Comparison of ENCODE assay signal across 21 cellular contexts in genomic region chr10:103467391-103467790, GRCh38. TPM values are rescaled to one million over a fixed set of nuclear protein-coding genes. Genes with fewer than 3 reads are reported as not detected.
DNase-seq lines count a peak whose midpoint lies in the region; ATAC-seq lines count a peak whose summit lies in the region.
"Had no signal": no experiment of that assay in that cellular context is flagged by ENCODE, and none has a peak within 500 bp of the region (broad histone marks: within the 10 kb centered on the region; RNA-seq: fewer than 3 reads in every experiment).

No MANE protein-coding gene starts in this region.

- POLR2A ChIA-PET in CD4-positive, alpha-beta memory T cell (lab: Charles Lee; ENCODE audit: partially characterized antibody), result no interaction called here
- POLR2A ChIA-PET in activated naive CD8-positive, alpha-beta T cell treated with anti-CD3 and anti-CD28 coated beads, Interleukin-2, amount 10 ng/mL, durations not matched to agents 7 days and 5 days (lab: Charles Lee), result interaction anchor here (7.4 kb wide), 1 partner anchor 15 kb away, joined by 89 read pairs; the partner anchor contains the start of gene CALHM2

- intact Hi-C loops in CD4-positive, alpha-beta memory T cell (cut with micrococcal nuclease), result no loop called here

- peak overlapping the region in 2 of 8 donors; percentile 8 to 44 for H3K4me3 Mint-ChIP-seq in CD4-positive, alpha-beta memory T cell
- H3K4me3 Mint-ChIP-seq in activated naive CD8-positive, alpha-beta T cell treated with anti-CD3 and anti-CD28 coated beads, Interleukin-2, amount 10 ng/mL, durations not matched to agents 7 days and 5 days, result peak overlapping the region; percentile 6

- no peaks in the 10 kb centered on the region for H3K9me3 Mint-ChIP-seq in CD4-positive, alpha-beta memory T cell
- no peaks in the 10 kb centered on the region for H3K9me3 Mint-ChIP-seq in activated naive CD8-positive, alpha-beta T cell treated with anti-CD3 and anti-CD28 coated beads, Interleukin-2, amount 10 ng/mL, durations not matched to agents 7 days and 5 days
- H3K9me3 Mint-ChIP-seq: activated T-helper 2 cell treated with anti-CD3 and anti-CD28 coated beads, Interferon-gamma antibody, Interleukin-2, Interleukin-4, amounts not matched to agents 10 μg/mL and 5 μg/mL and 100 μg/mL, durations not matched to agents 14 hours and 24 hours and 36 hours; naive B cell had no signal

- H3K4me1 ChIP-seq in CD4-positive, alpha-beta memory T cell (ENCODE audit: insufficient read depth, low read length), result peaks cover 33% of the 10 kb centered on the region

- H3K36me3 Mint-ChIP-seq in CD4-positive, alpha-beta memory T cell, result no peaks in the 10 kb centered on the region
- peaks cover 11% of the 10 kb centered on the region for H3K36me3 Mint-ChIP-seq in activated naive CD8-positive, alpha-beta T cell treated with anti-CD3 and anti-CD28 coated beads, Interleukin-2, amount 10 ng/mL, durations not matched to agents 7 days and 5 days
- H3K36me3 Mint-ChIP-seq: naive B cell had no signal

- H3K36me3 ChIP-seq in CD4-positive, alpha-beta memory T cell (ENCODE audit: insufficient read depth, low read length), result no peaks in the 10 kb centered on the region
- H3K36me3 ChIP-seq: left lung had no signal

- peak in 1 of 5 donors; percentile 12 for DNase-seq in CD4-positive, alpha-beta memory T cell
- DNase-seq in activated naive CD8-positive, alpha-beta T cell treated with anti-CD3 and anti-CD28 coated beads, Interleukin-2, amount 10 ng/mL, durations not matched to agents 7 days and 5 days, result no peak
- DNase-seq in NCI-H2196 treated with DMSO at 0.1 percent for 48 hours (lab: John Stamatoyannopoulos, UW; ENCODE audit: unreplicated experiment) (no peak), NCI-H2107 (lab: John Stamatoyannopoulos, UW) (no peak)
- DNase-seq: activated CD4-positive, alpha-beta T cell treated with anti-CD3 and anti-CD28 coated beads, Interleukin-2, amount 50 U/mL, for 1 hour; DMS79; dorsolateral prefrontal cortex; hypothalamus; KBM-7; left lung; naive B cell; NCI-H1930; NCI-H748 treated with DMSO at 0.1 percent for 48 hours; T-helper 9 cell had no signal

- CTCF ChIA-PET in CD4-positive, alpha-beta memory T cell (lab: Charles Lee; ENCODE audit: partially characterized antibody), result interaction anchor here (0.8 kb wide), 1 partner anchor 51 kb away, joined by 3 read pairs; no protein-coding TSS in a partner anchor

- no peaks in the 10 kb centered on the region for H3K27me3 ChIP-seq in CD4-positive, alpha-beta memory T cell (ENCODE audit: insufficient read depth, low read length)
- H3K27me3 ChIP-seq: dorsolateral prefrontal cortex had no signal

- ATAC-seq in GM18907 (IDR thresholded peaks at IDR 0.05; ENCODE audit: unreplicated experiment) (peak; percentile 41), HG03342 (IDR thresholded peaks at IDR 0.05; ENCODE audit: unreplicated experiment) (peak; percentile 23), esophagus mucosa (no peak)
- ATAC-seq in activated naive CD8-positive, alpha-beta T cell treated with anti-CD3 and anti-CD28 coated beads, Interleukin-2, amount 10 ng/mL, durations not matched to agents 7 days and 5 days (ENCODE audit: low read depth), result no peak
- no peak for ATAC-seq in activated CD4-positive, CD25-positive, alpha-beta regulatory T cell treated with anti-CD3 and anti-CD28 coated beads, Interleukin-2, amount 50 U/mL, for 24 hours
- ATAC-seq: left lung had no signal

- H3K27ac Mint-ChIP-seq in CD4-positive, alpha-beta memory T cell, result peak overlapping the region in 4 of 7 donors; percentile 14 to 66 (median 41)
- H3K27ac Mint-ChIP-seq in activated naive CD8-positive, alpha-beta T cell treated with anti-CD3 and anti-CD28 coated beads, Interleukin-2, amount 10 ng/mL, durations not matched to agents 7 days and 5 days, result peak overlapping the region; percentile 15
- H3K27ac Mint-ChIP-seq: activated T-helper 2 cell treated with anti-CD3 and anti-CD28 coated beads, Interferon-gamma antibody, Interleukin-2, Interleukin-4, amounts not matched to agents 10 μg/mL and 5 μg/mL and 100 μg/mL, durations not matched to agents 14 hours and 24 hours and 36 hours had no signal

- no peak overlapping the region for H3K27ac ChIP-seq in CD4-positive, alpha-beta memory T cell (ENCODE audit: low read depth, low read length)
- H3K27ac ChIP-seq: dorsolateral prefrontal cortex, left lung, RWPE1 had no signal

- peaks cover 27 to 52% (median 40%) of the 10 kb centered on the region in 4 donors for H3K4me1 Mint-ChIP-seq in CD4-positive, alpha-beta memory T cell
- H3K4me1 Mint-ChIP-seq in activated naive CD8-positive, alpha-beta T cell treated with anti-CD3 and anti-CD28 coated beads, Interleukin-2, amount 10 ng/mL, durations not matched to agents 7 days and 5 days, result peaks cover 53% of the 10 kb centered on the region

- H3K4me3 ChIP-seq in CD4-positive, alpha-beta memory T cell (ENCODE audit: low read length in 2 of 2), result no peak overlapping the region
- H3K4me3 ChIP-seq: dorsolateral prefrontal cortex, left lung had no signal

- H3K27me3 Mint-ChIP-seq in CD4-positive, alpha-beta memory T cell, result no peaks in the 10 kb centered on the region
- H3K27me3 Mint-ChIP-seq in activated naive CD8-positive, alpha-beta T cell treated with anti-CD3 and anti-CD28 coated beads, Interleukin-2, amount 10 ng/mL, durations not matched to agents 7 days and 5 days, result peaks cover 7% of the 10 kb centered on the region

- H3K9me3 ChIP-seq in CD4-positive, alpha-beta memory T cell (ENCODE audit: control insufficient read depth in 1 of 2, low read length in 2 of 2), result no peaks in the 10 kb centered on the region
- H3K9me3 ChIP-seq: left lung had no signal

RNA-seq across cellular contexts. Expression of gene CALHM1, which starts 8.7 kb away (rescaled TPM):
- total RNA-seq in CD4-positive, alpha-beta memory T cell, result not detected
- not detected for polyA plus RNA-seq in CD4-positive, alpha-beta memory T cell
- total RNA-seq in activated naive CD8-positive, alpha-beta T cell treated with anti-CD3 and anti-CD28 coated beads, Interleukin-2, amount 10 ng/mL, durations not matched to agents 7 days and 5 days, result under 1 TPM; 0.74 to 0.94 TPM
- total RNA-seq in esophagus mucosa, result 0.04 TPM
- total RNA-seq: activated T-helper 2 cell treated with anti-CD3 and anti-CD28 coated beads, Interferon-gamma antibody, Interleukin-2, Interleukin-4, amounts not matched to agents 10 μg/mL and 5 μg/mL and 100 μg/mL, durations not matched to agents 14 hours and 24 hours and 36 hours; left lung; temporal lobe had no signal

RNA-seq across cellular contexts. Expression of gene CALHM3, which starts 11.6 kb away (rescaled TPM):
- total RNA-seq in CD4-positive, alpha-beta memory T cell, result not detected
- not detected for polyA plus RNA-seq in CD4-positive, alpha-beta memory T cell
- under 1 TPM; 0.17 to 0.67 TPM for total RNA-seq in activated naive CD8-positive, alpha-beta T cell treated with anti-CD3 and anti-CD28 coated beads, Interleukin-2, amount 10 ng/mL, durations not matched to agents 7 days and 5 days
- total RNA-seq in esophagus mucosa, result not detected
- total RNA-seq: activated T-helper 2 cell treated with anti-CD3 and anti-CD28 coated beads, Interferon-gamma antibody, Interleukin-2, Interleukin-4, amounts not matched to agents 10 μg/mL and 5 μg/mL and 100 μg/mL, durations not matched to agents 14 hours and 24 hours and 36 hours; temporal lobe had no signal

RNA-seq across cellular contexts. Expression of gene CALHM2, which starts 15.2 kb away (rescaled TPM):
- 10 to 100 TPM; 80.5 to 84.6 TPM for total RNA-seq in CD4-positive, alpha-beta memory T cell
- polyA plus RNA-seq in CD4-positive, alpha-beta memory T cell, result 10 to 100 TPM; 40.3 to 65.0 TPM
- 100 to 1,000 TPM; 117 to 124 TPM for total RNA-seq in activated naive CD8-positive, alpha-beta T cell treated with anti-CD3 and anti-CD28 coated beads, Interleukin-2, amount 10 ng/mL, durations not matched to agents 7 days and 5 days
- total RNA-seq in esophagus mucosa, result 2.7 TPM

RNA-seq across cellular contexts. Expression of gene NEURL1, which starts 26.1 kb away (rescaled TPM):
- under 1 TPM; 0.83 to 0.96 TPM for total RNA-seq in CD4-positive, alpha-beta memory T cell
- polyA plus RNA-seq in CD4-positive, alpha-beta memory T cell, result under 1 TPM; 0.76 to 0.82 TPM
- total RNA-seq in activated naive CD8-positive, alpha-beta T cell treated with anti-CD3 and anti-CD28 coated beads, Interleukin-2, amount 10 ng/mL, durations not matched to agents 7 days and 5 days, result 1 to 10 TPM; 1.6 to 2.0 TPM
- 0.16 TPM for total RNA-seq in esophagus mucosa

Comparison
In these comparisons a context has a peak if more than half of its experiments do, and no peak if none do; other contexts are left out.
1. ATAC-seq: peak in GM18907 (single experiment) and HG03342 (single experiment); none in activated naive CD8-positive, alpha-beta T cell treated with anti-CD3 and anti-CD28 coated beads, Interleukin-2, amount 10 ng/mL, durations not matched to agents 7 days and 5 days (single experiment), esophagus mucosa (single experiment) and activated CD4-positive, CD25-positive, alpha-beta regulatory T cell treated with anti-CD3 and anti-CD28 coated beads, Interleukin-2, amount 50 U/mL, for 24 hours (0 of 2).
2. RNA of gene CALHM2, which starts 15.2 kb away (total RNA-seq): 117 to 124 TPM in activated naive CD8-positive, alpha-beta T cell treated with anti-CD3 and anti-CD28 coated beads, Interleukin-2, amount 10 ng/mL, durations not matched to agents 7 days and 5 days and 80.5 to 84.6 TPM in CD4-positive, alpha-beta memory T cell; 2.7 TPM in esophagus mucosa (single experiment); every median in the first group is over 10 times any median in the second.